Comparison of ENCODE assay signal across 8 cellular contexts in genomic region chr2:32355976-32356734, GRCh38. TPM values are rescaled to one million over a fixed set of nuclear protein-coding genes. Genes with fewer than 3 reads are reported as not detected.
A peak's percentile ranks its signal among the peaks of the same experiment; 100 is the strongest.
DNase-seq lines count a peak whose midpoint lies in the region; ATAC-seq and TF ChIP-seq lines count a peak whose summit lies in the region.

No MANE protein-coding gene starts in this region.

- peak overlapping the region; percentile 100 for H3K4me3 ChIP-seq in MM.1S (ENCODE audit: low read length)
- H3K4me3 ChIP-seq in mammary epithelial cell (replicated peaks in 1 of 3; ENCODE audit: insufficient read depth in 1 of 3, low read depth in 2 of 3, low read length in 3 of 3): peak overlapping the region; percentile 99 to 100 (median 100)
- peak overlapping the region; percentile 97 for H3K4me3 ChIP-seq in mononuclear cell (ENCODE audit: low read length)

- H2AFZ ChIP-seq in MM.1S (ENCODE audit: low read length) (peak overlapping the region; percentile 97), mammary epithelial cell (ENCODE audit: low read depth, low read length) (peak overlapping the region; percentile 86)

- H3K9me3 ChIP-seq in MM.1S (replicated peaks; ENCODE audit: insufficient read depth, low read length) (no peaks in the 10 kb centered on the region), mammary epithelial cell (replicated peaks; ENCODE audit: insufficient read depth, low read length) (no peaks in the 10 kb centered on the region), mononuclear cell (ENCODE audit: low read depth, low read length) (no peaks in the 10 kb centered on the region)

- intact Hi-C loops in mammary epithelial cell (cut with micrococcal nuclease): loop anchor here (2.0 to 5.0 kb wide), 2 partner anchors 79 to 191 kb away; partner anchors contain the start of genes SLC30A6 and YIPF4

- in situ Hi-C loops in mammary epithelial cell (cut with MboI; ENCODE audit: low sequenced_read_pairs in 2 of 2): no loop called here

- CTCF ChIA-PET in mammary epithelial cell (lab: Charles Lee; ENCODE audit: low non-redundant PET): no interaction called here

- DNase-seq in NCI-H1092 treated with DMSO at 0.1 percent for 48 hours (lab: John Stamatoyannopoulos, UW) (peak; percentile 31), NCI-H1092 (lab: John Stamatoyannopoulos, UW) (no peak), MM.1S (no peak), mammary epithelial cell (no peak), NCI-H1436 treated with DMSO at 0.1 percent for 48 hours (lab: John Stamatoyannopoulos, UW) (no peak)

- TF ChIP-seq CTCF in MM.1S (IDR thresholded peaks at IDR 0.05; ENCODE audit: low read length) (no peak), mammary epithelial cell (conservative IDR thresholded peaks at IDR 0.05 in 1 of 2, IDR thresholded peaks at IDR 0.05 in 1 of 2; ENCODE audit: extremely low read depth in 1 of 2, insufficient read depth in 1 of 2, low read depth in 1 of 2, low read length in 2 of 2) (no peak)

- H3K27me3 ChIP-seq in MM.1S (replicated peaks; ENCODE audit: insufficient read depth, low read length): no peaks in the 10 kb centered on the region
- no peaks in the 10 kb centered on the region for H3K27me3 ChIP-seq in mammary epithelial cell (ENCODE audit: insufficient read depth, low read length)
- no peaks in the 10 kb centered on the region for H3K27me3 ChIP-seq in mononuclear cell (ENCODE audit: insufficient read depth, low read length)

- H3K4me2 ChIP-seq in MM.1S (ENCODE audit: low read depth, low read length) (peak overlapping the region; percentile 68), mammary epithelial cell (ENCODE audit: insufficient read depth, low read depth, low read length) (peak overlapping the region; percentile 95)

- H3K27ac ChIP-seq in MM.1S (ENCODE audit: low read length): peak overlapping the region; percentile 80; the same call in 1 of the 2 replicates
- peak overlapping the region; percentile 64 for H3K27ac ChIP-seq in mammary epithelial cell (ENCODE audit: insufficient read depth, low read depth, low read length)

- H3K9me2 ChIP-seq in MM.1S (replicated peaks; ENCODE audit: insufficient read depth, low read length): no peaks in the 10 kb centered on the region

- H3K9ac ChIP-seq in MM.1S (ENCODE audit: low read length) (peak overlapping the region; percentile 91), mammary epithelial cell (ENCODE audit: insufficient read depth, low read length) (peak overlapping the region; percentile 68)

- H3K79me2 ChIP-seq in MM.1S (ENCODE audit: low read length) (peaks cover 40% of the 10 kb centered on the region), mammary epithelial cell (ENCODE audit: insufficient read depth, low read length) (peaks cover 42% of the 10 kb centered on the region)

- no peak for ATAC-seq in GM21723 (IDR thresholded peaks at IDR 0.05; ENCODE audit: unreplicated experiment)
- no peak for ATAC-seq in HG03139 (IDR thresholded peaks at IDR 0.05; ENCODE audit: unreplicated experiment)

- peaks cover 31% of the 10 kb centered on the region for H4K20me1 ChIP-seq in MM.1S (ENCODE audit: insufficient read depth, low read length)
- H4K20me1 ChIP-seq in mammary epithelial cell (ENCODE audit: insufficient read depth, low read length): peaks cover 8% of the 10 kb centered on the region

- BruUV-seq in mammary epithelial cell (replicated peaks; lab: Mats Ljungman, UMichigan): TSS peak; percentile 73

- H3K36me3 ChIP-seq in MM.1S (replicated peaks; ENCODE audit: insufficient read depth, low read length): peaks cover under 1% of the 10 kb centered on the region; the same call in 1 of the 2 replicates
- H3K36me3 ChIP-seq in mammary epithelial cell (ENCODE audit: insufficient read depth, low read length): no peaks in the 10 kb centered on the region

- WGBS in mammary epithelial cell (ENCODE audit: low coverage, missing lambda C conversion rate): 11% methylated on average over 16 of the region's 17 CpGs

- H3K4me1 ChIP-seq in MM.1S (ENCODE audit: low read length) (peaks cover 16% of the 10 kb centered on the region), mammary epithelial cell (ENCODE audit: insufficient read depth, low read length) (peaks cover 9% of the 10 kb centered on the region), mononuclear cell (ENCODE audit: insufficient read depth, low read length) (peaks cover 32% of the 10 kb centered on the region)

- dilution Hi-C loops in mammary epithelial cell (cut with HindIII; ENCODE audit: low sequenced_read_pairs): no loop called here

- peaks cover 17% of the 10 kb centered on the region for H3F3A ChIP-seq in MM.1S (ENCODE audit: insufficient read depth, low read length)

RNA-seq across cellular contexts. Expression of gene BIRC6, which starts 0.7 kb away (rescaled TPM):
- total RNA-seq in mammary epithelial cell: 100 to 1,000 TPM in 1 of 2 donors, 10 to 100 TPM in 1; 82.0 to 169 TPM
- polyA plus RNA-seq in mammary epithelial cell: 29.0 TPM
- 614 TPM for polyA minus RNA-seq in mammary epithelial cell
- total RNA-seq in mononuclear cell: 298 TPM
